Comparison of ENCODE assay signal across 21 cellular contexts in genomic region chr12:82963961-82964360, GRCh38.
DNase-seq lines count a peak whose midpoint lies in the region; FAIRE-seq and TF ChIP-seq lines count a peak whose summit lies in the region.
"Had no signal": no experiment of that assay in that cellular context is flagged by ENCODE, and none has a peak within 500 bp of the region (broad histone marks: within the 10 kb centered on the region; RNA-seq: fewer than 3 reads in every experiment).

No MANE protein-coding gene starts in this region.

- H3K79me2 ChIP-seq in hepatocyte: no peaks in the 10 kb centered on the region

- no peaks in the 10 kb centered on the region for H3K9me2 ChIP-seq in hepatocyte (replicated peaks; ENCODE audit: insufficient read depth)

- no peaks in the 10 kb centered on the region for H4K20me1 ChIP-seq in hepatocyte (ENCODE audit: insufficient read depth, poor library complexity, severe bottlenecking)

- WGBS in hepatocyte (ENCODE audit: low lambda C conversion rate, missing lambda C conversion rate): 45% methylated on average over 3 of the region's 3 CpGs

- no peak overlapping the region for H3K9ac ChIP-seq in adipocyte (ENCODE audit: low read length)

- no peak for FAIRE-seq in urothelium cell line (lab: Jason Lieb, UNC)
- FAIRE-seq: GM12891 had no signal

- DNase-seq in NCI-H2171 (lab: John Stamatoyannopoulos, UW): peak; percentile 45
- DNase-seq in adipocyte (ENCODE audit: low read depth): peak; percentile 16
- no peak for DNase-seq in hepatocyte (ENCODE audit: low spot score)
- DNase-seq in retina: peak; percentile 34
- DNase-seq in iPS-NIHi11 (ENCODE audit: low spot score): no peak
- no peak for DNase-seq in urothelium cell line (ENCODE audit: low spot score)
- no peak for DNase-seq in cardiac septum (ENCODE audit: low spot score)
- DNase-seq: activated CD4-positive, alpha-beta T cell treated with anti-CD3 and anti-CD28 coated beads for 48 hours; body of pancreas; cortex of kidney; DMS79 treated with DMSO at 0.1 percent for 48 hours; KBM-7; left cardiac atrium; MM.1S; natural killer cell; NCI-H187; NCI-H510A; Peyer's patch; T-helper 17 cell had no signal

- H3K9me3 ChIP-seq in adipocyte (ENCODE audit: control insufficient read depth, low read length) (no peaks in the 10 kb centered on the region), hepatocyte (ENCODE audit: low read depth) (no peaks in the 10 kb centered on the region)
- H3K9me3 ChIP-seq: body of pancreas, Peyer's patch, prostate gland had no signal

- intact Hi-C loops in cardiac septum (cut with DNase I): no loop called here

- H3K4me3 ChIP-seq in adipocyte (ENCODE audit: low read length) (no peak overlapping the region), hepatocyte (no peak overlapping the region)
- H3K4me3 ChIP-seq: body of pancreas, Peyer's patch, prostate gland had no signal

- H3K36me3 ChIP-seq in adipocyte (ENCODE audit: control insufficient read depth, insufficient read depth, low read length, severe bottlenecking) (no peaks in the 10 kb centered on the region), hepatocyte (replicated peaks; ENCODE audit: insufficient read depth, low read depth) (no peaks in the 10 kb centered on the region)
- H3K36me3 ChIP-seq: Peyer's patch, prostate gland had no signal

- H3K4me1 ChIP-seq in adipocyte (ENCODE audit: control insufficient read depth, insufficient read depth, low read length) (no peaks in the 10 kb centered on the region), hepatocyte (ENCODE audit: insufficient read depth) (no peaks in the 10 kb centered on the region)
- H3K4me1 ChIP-seq: Peyer's patch, prostate gland had no signal

- peak overlapping the region; percentile 4 for H3K4me2 ChIP-seq in hepatocyte

- H3K27me3 ChIP-seq in adipocyte (replicated peaks; ENCODE audit: control insufficient read depth, insufficient read depth, low read length): no peaks in the 10 kb centered on the region
- H3K27me3 ChIP-seq in hepatocyte: no peaks in the 10 kb centered on the region
- H3K27me3 ChIP-seq: body of pancreas, Peyer's patch had no signal

- no peak for TF ChIP-seq CTCF in hepatocyte (IDR thresholded peaks at IDR 0.05; ENCODE audit: poor library complexity)

- H3K27ac ChIP-seq in hepatocyte: no peak overlapping the region
- H3K27ac ChIP-seq: body of pancreas, Peyer's patch, prostate gland had no signal

- no peak overlapping the region for H2AFZ ChIP-seq in hepatocyte

Comparison
In these comparisons a context has a peak if more than half of its experiments do, and no peak if none do; other contexts are left out.
1. DNase-seq: peak in NCI-H2171 (single experiment), adipocyte (single experiment) and retina (single experiment); none in hepatocyte (single experiment), iPS-NIHi11 (single experiment), urothelium cell line (single experiment) and cardiac septum (single experiment).